14 cellular contexts compared by ENCODE assay signal in genomic region chr5:109905906-109906305, GRCh38.
DNase-seq lines count a peak whose midpoint lies in the region; ATAC-seq and TF ChIP-seq lines count a peak whose summit lies in the region.
"Had no signal": no experiment of that assay in that cellular context is flagged by ENCODE, and none has a peak within 500 bp of the region (broad histone marks: within the 10 kb centered on the region; RNA-seq: fewer than 3 reads in every experiment).

No MANE protein-coding gene starts in this region.

- POLR2A ChIA-PET in naive thymus-derived CD4-positive, alpha-beta T cell (lab: Charles Lee) = interaction anchor here (0.7 to 2.3 kb wide), 3 partner anchors 10 to 106 kb away, joined by 3 to 15 read pairs (median 3); no protein-coding TSS in a partner anchor

- CTCF ChIA-PET in naive thymus-derived CD4-positive, alpha-beta T cell (lab: Charles Lee) = no interaction called here

- peaks cover 0 to 6% (median 4%) of the 10 kb centered on the region in 5 donors for H3K36me3 Mint-ChIP-seq in naive thymus-derived CD4-positive, alpha-beta T cell
- H3K36me3 Mint-ChIP-seq: CD4-positive, alpha-beta memory T cell had no signal

- ATAC-seq in naive thymus-derived CD4-positive, alpha-beta T cell = no peak
- ATAC-seq in psoas muscle = no peak

- H3K4me1 Mint-ChIP-seq in naive thymus-derived CD4-positive, alpha-beta T cell = peaks cover 2 to 33% (median 9%) of the 10 kb centered on the region in 7 donors

- H3K36me3 ChIP-seq in naive thymus-derived CD4-positive, alpha-beta T cell (ENCODE audit: control insufficient read depth in 2 of 3, insufficient read depth in 3 of 3, low read length in 3 of 3) = no peaks in the 10 kb centered on the region
- H3K36me3 ChIP-seq in psoas muscle (ENCODE audit: insufficient read depth in 1 of 2, low read depth in 1 of 2) = no peaks in the 10 kb centered on the region
- H3K36me3 ChIP-seq: BE2C, SJSA1 had no signal

- peaks cover 0 to 8% (median 0%) of the 10 kb centered on the region in 11 donors for H3K9me3 Mint-ChIP-seq in naive thymus-derived CD4-positive, alpha-beta T cell
- H3K9me3 Mint-ChIP-seq: CD4-positive, alpha-beta memory T cell had no signal

- H3K9me3 ChIP-seq in naive thymus-derived CD4-positive, alpha-beta T cell (ENCODE audit: control insufficient read depth in 2 of 3, low read length in 3 of 3) = no peaks in the 10 kb centered on the region
- H3K9me3 ChIP-seq in psoas muscle = no peaks in the 10 kb centered on the region
- H3K9me3 ChIP-seq: BE2C, SJSA1 had no signal

- peaks cover 0 to 4% (median 0%) of the 10 kb centered on the region in 5 donors for H3K27me3 Mint-ChIP-seq in naive thymus-derived CD4-positive, alpha-beta T cell

- H3K4me3 Mint-ChIP-seq in naive thymus-derived CD4-positive, alpha-beta T cell = no peak overlapping the region
- H3K4me3 Mint-ChIP-seq: CD4-positive, alpha-beta memory T cell had no signal

- intact Hi-C loops in naive thymus-derived CD4-positive, alpha-beta T cell (cut with micrococcal nuclease) = loop anchor here in 1 of 2 donors (2.0 kb wide), 1 partner anchor 15 kb away; no protein-coding TSS in a partner anchor
- intact Hi-C loops in psoas muscle (cut with DNase I) = no loop called here

- no peak for TF ChIP-seq CTCF in psoas muscle (IDR thresholded peaks at IDR 0.05)

- H3K27ac ChIP-seq in naive thymus-derived CD4-positive, alpha-beta T cell (ENCODE audit: low read depth, low read length) = no peak overlapping the region
- H3K27ac ChIP-seq in psoas muscle = no peak overlapping the region
- H3K27ac ChIP-seq: SJSA1 had no signal

- no peak overlapping the region for H3K4me3 ChIP-seq in naive thymus-derived CD4-positive, alpha-beta T cell (ENCODE audit: low read length)
- H3K4me3 ChIP-seq in psoas muscle = no peak overlapping the region
- H3K4me3 ChIP-seq: SJSA1 had no signal

- H3K27ac Mint-ChIP-seq in naive thymus-derived CD4-positive, alpha-beta T cell = no peak overlapping the region
- H3K27ac Mint-ChIP-seq: CD4-positive, alpha-beta memory T cell had no signal

- WGBS in psoas muscle, 3 donors = 34 to 52% (median 41%) methylated on average over 1 of the region's 1 CpG

- DNase-seq in LHCN-M2 (ENCODE audit: low read depth) = peak; percentile 51
- DNase-seq in astrocyte of the hippocampus (ENCODE audit: low read depth, low spot score) = peak; percentile 64
- DNase-seq in iris pigment epithelial cell (ENCODE audit: low read depth) = peak; percentile 9
- DNase-seq in renal cortical epithelial cell (ENCODE audit: low read depth) = peak; percentile 81
- no peak for DNase-seq in SHP77 (lab: John Stamatoyannopoulos, UW)
- no peak for DNase-seq in naive thymus-derived CD4-positive, alpha-beta T cell
- no peak for DNase-seq in psoas muscle
- DNase-seq: BE2C; CD4-positive, alpha-beta memory T cell; GOT3; NCI-H1092 treated with DMSO at 0.1 percent for 48 hours; NCI-H510A; RPMI8226 had no signal

- H3K27me3 ChIP-seq in naive thymus-derived CD4-positive, alpha-beta T cell (ENCODE audit: control insufficient read depth in 2 of 2, insufficient read depth in 2 of 2, low read length in 2 of 2) = no peaks in the 10 kb centered on the region
- H3K27me3 ChIP-seq in psoas muscle (ENCODE audit: insufficient read depth in 3 of 3, low read length in 2 of 3) = no peaks in the 10 kb centered on the region
- H3K27me3 ChIP-seq: BE2C, SJSA1 had no signal

- H3K4me1 ChIP-seq in naive thymus-derived CD4-positive, alpha-beta T cell (ENCODE audit: control insufficient read depth in 2 of 2, insufficient read depth in 2 of 2, low read length in 2 of 2) = no peaks in the 10 kb centered on the region
- H3K4me1 ChIP-seq in psoas muscle = no peaks in the 10 kb centered on the region
- H3K4me1 ChIP-seq: SJSA1 had no signal

Comparison
In these comparisons a context has a peak if more than half of its experiments do, and no peak if none do; other contexts are left out.
1. DNase-seq: peak in LHCN-M2 (single experiment), astrocyte of the hippocampus (single experiment), iris pigment epithelial cell (single experiment) and renal cortical epithelial cell (single experiment); none in SHP77 (0 of 2), naive thymus-derived CD4-positive, alpha-beta T cell (0 of 9) and psoas muscle (0 of 2).